In the genomic region with DNA sequence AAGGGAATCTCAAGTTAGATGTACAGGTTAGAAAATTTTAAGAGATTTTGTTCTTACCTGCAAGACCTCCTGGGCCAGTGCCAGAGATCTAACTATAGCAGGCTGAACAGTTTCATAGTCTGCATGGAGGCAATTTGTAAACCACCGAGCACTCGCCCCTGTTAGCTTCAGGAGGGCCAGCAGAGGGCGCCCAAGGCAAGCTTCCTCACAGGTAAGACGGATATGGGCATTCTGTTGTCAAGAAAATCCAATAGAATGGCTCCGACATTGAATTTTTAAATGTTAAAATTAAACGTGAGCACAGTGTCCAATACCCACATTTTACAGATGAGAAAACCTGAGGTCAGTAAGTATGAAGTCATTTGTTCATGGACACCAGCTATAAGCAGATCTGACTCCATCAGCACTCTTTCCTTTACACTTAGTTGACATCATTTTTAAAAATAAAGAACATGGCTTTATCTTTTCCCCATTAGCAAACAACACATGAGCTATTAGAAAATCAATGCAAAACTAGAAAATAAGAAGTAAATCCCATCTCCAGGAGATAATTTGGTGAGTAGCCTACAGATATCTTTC, we compare ENCODE assay signal across 8 cellular contexts. TPM values are rescaled to one million over a fixed set of nuclear protein-coding genes. Genes with fewer than 3 reads are reported as not detected.
A peak's percentile ranks its signal among the peaks of the same experiment; 100 is the strongest.
DNase-seq lines count a peak whose midpoint lies in the region; ATAC-seq and TF ChIP-seq lines count a peak whose summit lies in the region.

No MANE protein-coding gene starts in this region.

- H3K27me3 ChIP-seq in BE2C: peaks cover 16% of the 10 kb centered on the region
- peaks cover 37% of the 10 kb centered on the region for H3K27me3 ChIP-seq in endodermal cell (ENCODE audit: control insufficient read depth, insufficient read depth, low read length, poor library complexity, severe bottlenecking)

- TF ChIP-seq CTCF in BE2C (IDR thresholded peaks at IDR 0.05; ENCODE audit: low read depth, low read length): peak; percentile 94
- TF ChIP-seq CTCF in endodermal cell (conservative IDR thresholded peaks at IDR 0.05): peak; percentile 96

- DNase-seq in BE2C: peak; percentile 67
- peak in 40 of 76 experiments; percentile 1 to 52 (median 20) for DNase-seq in HUDEP-2 (lab: John Stamatoyannopoulos, UW; ENCODE audit: unreplicated experiment in 76 of 76)
- peak; percentile 40 for DNase-seq in NOMO-1 treated with dmso at 0.1 percent for 144 hours (lab: John Stamatoyannopoulos, UW; ENCODE audit: unreplicated experiment)
- peak; percentile 12 to 25 for DNase-seq in activated CD8-positive, alpha-beta memory T cell treated with anti-CD3 and anti-CD28 coated beads for 4 hours (ENCODE audit: low read depth in 2 of 2)
- DNase-seq in endodermal cell: peak; percentile 83
- peak; percentile 78 for DNase-seq in midbrain (lab: John Stamatoyannopoulos, UW)
- DNase-seq in stimulated activated CD8-positive, alpha-beta memory T cell treated with anti-CD3 and anti-CD28 coated beads, Interleukin-4, amount 100 ng/mL, for 1 hour (ENCODE audit: low read depth in 2 of 2, low spot score in 1 of 2): peak; percentile 20 to 40

- H3K36me3 Mint-ChIP-seq in endodermal cell (ENCODE audit: low read depth): no peaks in the 10 kb centered on the region

- 7 to 9% methylated on average over 6 of the region's 6 CpGs for WGBS in endodermal cell (ENCODE audit: insufficient coverage in 1 of 2, insufficient read length in 1 of 2), 2 experiments

- H3K36me3 ChIP-seq in BE2C: no peaks in the 10 kb centered on the region
- no peaks in the 10 kb centered on the region for H3K36me3 ChIP-seq in endodermal cell (ENCODE audit: control insufficient read depth, insufficient read depth, low read length)

- H3K4me3 Mint-ChIP-seq in endodermal cell: no peak overlapping the region

- peak; percentile 81 for ATAC-seq in GM19328 (IDR thresholded peaks at IDR 0.05; ENCODE audit: unreplicated experiment)

- no peak overlapping the region for H3K27ac Mint-ChIP-seq in endodermal cell

- no peaks in the 10 kb centered on the region for H3K9me3 Mint-ChIP-seq in endodermal cell

- H3K27ac ChIP-seq in endodermal cell (ENCODE audit: low read depth, low read length): no peak overlapping the region

- no peak overlapping the region for H3K9ac ChIP-seq in endodermal cell (ENCODE audit: extremely low read depth, low read length, poor library complexity, severe bottlenecking)

- no peak overlapping the region for H3K4me3 ChIP-seq in BE2C (ENCODE audit: low read depth, low read length)
- H3K4me3 ChIP-seq in endodermal cell (ENCODE audit: low read length): no peak overlapping the region

- peaks cover 16% of the 10 kb centered on the region for H3K27me3 Mint-ChIP-seq in endodermal cell (ENCODE audit: insufficient read depth)

- H3K4me1 Mint-ChIP-seq in endodermal cell: peaks cover 4% of the 10 kb centered on the region

- no peaks in the 10 kb centered on the region for H3K9me3 ChIP-seq in BE2C
- H3K9me3 ChIP-seq in endodermal cell (ENCODE audit: control insufficient read depth, low read length): no peaks in the 10 kb centered on the region

- H3K4me1 ChIP-seq in BE2C (no peaks in the 10 kb centered on the region), endodermal cell (ENCODE audit: control insufficient read depth, insufficient read depth, low read length) (no peaks in the 10 kb centered on the region)

RNA-seq across cellular contexts. Expression of gene REG4, which starts 2.2 kb away (rescaled TPM):
- polyA plus RNA-seq in BE2C (2012; ENCODE audit: insufficient read depth, insufficient read length, low read depth): not detected
- total RNA-seq in endodermal cell: not detected
- not detected for polyA plus RNA-seq in endodermal cell (2013, experiment 1 of 2)
- polyA plus RNA-seq in endodermal cell (2013, experiment 2 of 2): not detected

RNA-seq across cellular contexts. Expression of gene HMGCS2, which starts 40.4 kb away (rescaled TPM):
- not detected for polyA plus RNA-seq in BE2C (2012; ENCODE audit: insufficient read depth, insufficient read length, low read depth)
- not detected for total RNA-seq in endodermal cell
- polyA plus RNA-seq in endodermal cell (2013, experiment 1 of 2): 0.64 TPM
- polyA plus RNA-seq in endodermal cell (2013, experiment 2 of 2): 0.91 TPM

Comparison
In these comparisons a context has a peak if more than half of its experiments do, and no peak if none do; other contexts are left out.
1. DNase-seq: peak in every context shown above with its lines; median percentile 83 in endodermal cell; 78 in midbrain; 67 in BE2C; 40 in NOMO-1 treated with dmso at 0.1 percent for 144 hours; 30 in stimulated activated CD8-positive, alpha-beta memory T cell treated with anti-CD3 and anti-CD28 coated beads, Interleukin-4, amount 100 ng/mL, for 1 hour; 20 in HUDEP-2; 18 in activated CD8-positive, alpha-beta memory T cell treated with anti-CD3 and anti-CD28 coated beads for 4 hours.